In the genomic region with DNA sequence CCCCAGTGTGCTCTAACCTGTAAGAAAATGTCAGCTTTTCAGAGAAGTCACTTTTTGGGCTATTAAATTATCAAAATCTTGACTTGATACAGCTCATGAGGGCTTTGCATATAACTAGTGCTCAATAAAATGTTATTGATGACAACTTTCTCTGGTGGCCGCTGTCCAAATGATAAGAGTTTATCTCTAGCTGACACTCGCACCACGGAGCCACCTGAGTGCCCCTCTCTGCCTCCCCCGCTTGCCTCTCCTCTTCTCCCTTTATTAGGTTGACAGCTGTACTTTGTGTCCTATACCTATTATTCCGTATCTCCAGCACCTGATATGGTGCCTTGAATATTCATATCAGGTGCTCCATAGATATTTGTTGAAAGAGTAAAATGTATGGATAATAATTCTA, we compare ENCODE assay signal across 1 cellular context.
TF ChIP-seq lines count a peak whose summit lies in the region.

No MANE protein-coding gene starts in this region.

TF ChIP-seq in HepG2, 621 proteins besides CTCF, POLR2A, EP300 and RAD21 (continued from another document):
- TF ChIP-seq, protein P1, sequence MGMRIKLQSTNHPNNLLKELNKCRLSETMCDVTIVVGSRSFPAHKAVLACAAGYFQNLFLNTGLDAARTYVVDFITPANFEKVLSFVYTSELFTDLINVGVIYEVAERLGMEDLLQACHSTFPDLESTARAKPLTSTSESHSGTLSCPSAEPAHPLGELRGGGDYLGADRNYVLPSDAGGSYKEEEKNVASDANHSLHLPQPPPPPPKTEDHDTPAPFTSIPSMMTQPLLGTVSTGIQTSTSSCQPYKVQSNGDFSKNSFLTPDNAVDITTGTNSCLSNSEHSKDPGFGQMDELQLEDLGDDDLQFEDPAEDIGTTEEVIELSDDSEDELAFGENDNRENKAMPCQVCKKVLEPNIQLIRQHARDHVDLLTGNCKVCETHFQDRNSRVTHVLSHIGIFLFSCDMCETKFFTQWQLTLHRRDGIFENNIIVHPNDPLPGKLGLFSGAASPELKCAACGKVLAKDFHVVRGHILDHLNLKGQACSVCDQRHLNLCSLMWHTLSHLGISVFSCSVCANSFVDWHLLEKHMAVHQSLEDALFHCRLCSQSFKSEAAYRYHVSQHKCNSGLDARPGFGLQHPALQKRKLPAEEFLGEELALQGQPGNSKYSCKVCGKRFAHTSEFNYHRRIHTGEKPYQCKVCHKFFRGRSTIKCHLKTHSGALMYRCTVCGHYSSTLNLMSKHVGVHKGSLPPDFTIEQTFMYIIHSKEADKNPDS (CRISPR knock-in tag; IDR thresholded peaks at IDR 0.05), result no peak
- TF ChIP-seq BRD4 (CRISPR knock-in tag; IDR thresholded peaks at IDR 0.05), result no peak
- no peak for TF ChIP-seq RFXAP (CRISPR knock-in tag; IDR thresholded peaks at IDR 0.05; ENCODE audit: borderline replicate concordance)
- TF ChIP-seq SP5 (CRISPR knock-in tag; IDR thresholded peaks at IDR 0.05; ENCODE audit: borderline replicate concordance, low read depth), result no peak
- no peak for TF ChIP-seq ZNF17 (CRISPR knock-in tag; IDR thresholded peaks at IDR 0.05)
- no peak for TF ChIP-seq ZNF282 (IDR thresholded peaks at IDR 0.05; ENCODE audit: partially characterized antibody)
- no peak for TF ChIP-seq CEBPB (IDR thresholded peaks at IDR 0.05; ENCODE audit: borderline replicate concordance, low read depth, low read length)
- no peak for TF ChIP-seq ZNF543 (CRISPR knock-in tag; IDR thresholded peaks at IDR 0.05)
- no peak for TF ChIP-seq TBX3 (IDR thresholded peaks at IDR 0.05; ENCODE audit: borderline replicate concordance)
- TF ChIP-seq, protein P2, sequence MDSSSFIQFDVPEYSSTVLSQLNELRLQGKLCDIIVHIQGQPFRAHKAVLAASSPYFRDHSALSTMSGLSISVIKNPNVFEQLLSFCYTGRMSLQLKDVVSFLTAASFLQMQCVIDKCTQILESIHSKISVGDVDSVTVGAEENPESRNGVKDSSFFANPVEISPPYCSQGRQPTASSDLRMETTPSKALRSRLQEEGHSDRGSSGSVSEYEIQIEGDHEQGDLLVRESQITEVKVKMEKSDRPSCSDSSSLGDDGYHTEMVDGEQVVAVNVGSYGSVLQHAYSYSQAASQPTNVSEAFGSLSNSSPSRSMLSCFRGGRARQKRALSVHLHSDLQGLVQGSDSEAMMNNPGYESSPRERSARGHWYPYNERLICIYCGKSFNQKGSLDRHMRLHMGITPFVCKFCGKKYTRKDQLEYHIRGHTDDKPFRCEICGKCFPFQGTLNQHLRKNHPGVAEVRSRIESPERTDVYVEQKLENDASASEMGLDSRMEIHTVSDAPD (CRISPR knock-in tag; IDR thresholded peaks at IDR 0.05), result no peak
